Comparison of ENCODE assay signal across 14 cellular contexts in the genomic region with DNA sequence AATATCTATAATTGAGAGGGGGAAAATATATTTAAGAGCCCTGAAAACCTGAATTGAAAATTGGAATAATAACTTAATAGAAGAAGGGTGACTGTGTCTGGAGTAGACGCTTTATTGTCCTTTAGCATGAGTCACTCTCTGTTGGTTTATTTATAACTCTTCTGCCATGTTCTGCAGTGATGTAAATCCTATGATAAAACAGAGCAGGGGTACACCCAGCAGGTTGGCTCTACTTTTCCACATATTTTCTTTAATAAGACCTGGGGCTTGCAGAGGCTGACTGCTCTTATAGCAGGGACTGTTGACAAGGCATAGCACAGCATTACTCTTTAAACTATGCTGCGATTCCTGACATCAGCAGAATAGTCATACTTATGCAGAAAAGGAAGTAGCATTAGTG.
DNase-seq lines count a peak whose midpoint lies in the region; ATAC-seq, FAIRE-seq and TF ChIP-seq lines count a peak whose summit lies in the region.
"Had no signal": no experiment of that assay in that cellular context is flagged by ENCODE, and none has a peak within 500 bp of the region (broad histone marks: within the 10 kb centered on the region; RNA-seq: fewer than 3 reads in every experiment).

No MANE protein-coding gene starts in this region.

- TF ChIP-seq RAD21 in K562 (CRISPR knock-in tag; conservative IDR thresholded peaks at IDR 0.05 in 1 of 2, IDR thresholded peaks at IDR 0.05 in 1 of 2) = no peak

- H3K27ac Mint-ChIP-seq in naive thymus-derived CD4-positive, alpha-beta T cell = no peak overlapping the region

- TF ChIP-seq POLR2A in K562 (conservative IDR thresholded peaks at IDR 0.05) = no peak

- H3K9ac ChIP-seq in K562 (ENCODE audit: insufficient read depth in 1 of 2, low read depth in 2 of 2, low read length in 2 of 2) = no peak overlapping the region

- no peak for TF ChIP-seq CTCF in K562 (IDR thresholded peaks at IDR 0.05 in 2 of 3, conservative IDR thresholded peaks at IDR 0.05 in 1 of 3; ENCODE audit: insufficient read depth in 2 of 3, low read depth in 1 of 3, low read length in 3 of 3)

- no peaks in the 10 kb centered on the region for H3K4me1 ChIP-seq in K562 (replicated peaks in 1 of 2; ENCODE audit: control insufficient read depth in 2 of 2, insufficient read depth in 2 of 2, low read length in 2 of 2)
- H3K4me1 ChIP-seq in naive thymus-derived CD4-positive, alpha-beta T cell (ENCODE audit: control insufficient read depth in 2 of 2, insufficient read depth in 2 of 2, low read length in 2 of 2) = no peaks in the 10 kb centered on the region
- H3K4me1 ChIP-seq: foreskin keratinocyte, thyroid gland had no signal

- no peaks in the 10 kb centered on the region for H3K9me3 ChIP-seq in K562 (replicated peaks; ENCODE audit: control insufficient read depth, insufficient read depth, low read depth, low read length)
- no peaks in the 10 kb centered on the region for H3K9me3 ChIP-seq in naive thymus-derived CD4-positive, alpha-beta T cell (ENCODE audit: control insufficient read depth in 2 of 3, low read length in 3 of 3)
- H3K9me3 ChIP-seq: thyroid gland had no signal

- intact Hi-C loops in K562 (cut with micrococcal nuclease) = no loop called here
- intact Hi-C loops in naive thymus-derived CD4-positive, alpha-beta T cell (cut with micrococcal nuclease) = no loop called here

- in situ Hi-C loops in Caki2 (cut with HindIII; ENCODE audit: low pct_unique_long_range_greater_than_20kb, low sequenced_read_pairs) (no loop called here), K562 (cut with MboI) (no loop called here)

- no peak overlapping the region for H3K4me3 ChIP-seq in K562
- no peak overlapping the region for H3K4me3 ChIP-seq in naive thymus-derived CD4-positive, alpha-beta T cell (ENCODE audit: low read length)
- H3K4me3 ChIP-seq: thyroid gland had no signal

- no peaks in the 10 kb centered on the region for H3K79me2 ChIP-seq in K562 (ENCODE audit: control insufficient read depth, insufficient read depth, low read length)

- POLR2A ChIA-PET in K562 (lab: Yijun Ruan, JAX) = no interaction called here
- POLR2A ChIA-PET in naive thymus-derived CD4-positive, alpha-beta T cell (lab: Charles Lee) = no interaction called here

- no peaks in the 10 kb centered on the region for H4K20me1 ChIP-seq in K562 (replicated peaks; ENCODE audit: control insufficient read depth, insufficient read depth, low read length)

- no peaks in the 10 kb centered on the region for H3K36me3 ChIP-seq in K562 (ENCODE audit: control insufficient read depth, insufficient read depth, low read length)
- H3K36me3 ChIP-seq in naive thymus-derived CD4-positive, alpha-beta T cell (ENCODE audit: control insufficient read depth in 2 of 3, insufficient read depth in 3 of 3, low read length in 3 of 3) = no peaks in the 10 kb centered on the region
- H3K36me3 ChIP-seq: thyroid gland had no signal

- H3K4me1 Mint-ChIP-seq in naive thymus-derived CD4-positive, alpha-beta T cell = no peaks in the 10 kb centered on the region

- DNase-seq in Caki2 (ENCODE audit: low read depth) (peak; percentile 65), MV-4-11 (lab: John Stamatoyannopoulos, UW) (peak; percentile 47), K562 (ENCODE audit: extremely low read depth in 1 of 4, low spot score in 3 of 4) (no peak), nucleus accumbens (lab: John Stamatoyannopoulos, UW) (no peak), HT-29 (ENCODE audit: low spot score) (no peak), NCI-H1417 (lab: John Stamatoyannopoulos, UW) (no peak)
- no peak for DNase-seq in naive thymus-derived CD4-positive, alpha-beta T cell
- DNase-seq: activated CD4-positive, alpha-beta T cell treated with anti-CD3 and anti-CD28 coated beads, Interleukin-2, amount 50 U/mL, for 1 hour; foreskin keratinocyte; NCI-H1417 treated with DMSO at 0.1 percent for 48 hours; NCI-H524; T1000; thyroid gland had no signal

- H3K4me3 Mint-ChIP-seq in naive thymus-derived CD4-positive, alpha-beta T cell = no peak overlapping the region

- BruUV-seq in K562 (replicated peaks; lab: Mats Ljungman, UMichigan) = no TSS peak

- TF ChIP-seq EP300 in K562 (IDR thresholded peaks at IDR 0.05; ENCODE audit: low read length) = no peak

- no peak overlapping the region for H2AFZ ChIP-seq in K562 (ENCODE audit: low read depth, low read length)

- ATAC-seq in K562 = no peak
- peak; percentile 31 for ATAC-seq in naive thymus-derived CD4-positive, alpha-beta T cell
- ATAC-seq in GM21390 (IDR thresholded peaks at IDR 0.05; ENCODE audit: unreplicated experiment) = no peak
- ATAC-seq: foreskin keratinocyte had no signal

- 8% methylated on average over 2 of the region's 2 CpGs for WGBS in K562 (ENCODE audit: insufficient coverage, low coverage, missing lambda C conversion rate)

- peaks cover 0 to 11% (median 0%) of the 10 kb centered on the region in 11 donors for H3K9me3 Mint-ChIP-seq in naive thymus-derived CD4-positive, alpha-beta T cell

- H3K36me3 Mint-ChIP-seq in naive thymus-derived CD4-positive, alpha-beta T cell = no peaks in the 10 kb centered on the region

- no peaks in the 10 kb centered on the region for H3K27me3 ChIP-seq in K562 (ENCODE audit: control insufficient read depth in 2 of 2, insufficient read depth in 2 of 2, low read length in 2 of 2)
- no peaks in the 10 kb centered on the region for H3K27me3 ChIP-seq in naive thymus-derived CD4-positive, alpha-beta T cell (ENCODE audit: control insufficient read depth in 2 of 2, insufficient read depth in 2 of 2, low read length in 2 of 2)
- H3K27me3 ChIP-seq: foreskin keratinocyte, thyroid gland had no signal

- CTCF ChIA-PET in K562 (lab: Yijun Ruan, JAX; ENCODE audit: low intra/inter-chr PET ratio) = no interaction called here
- CTCF ChIA-PET in naive thymus-derived CD4-positive, alpha-beta T cell (lab: Charles Lee) = no interaction called here

- no peaks in the 10 kb centered on the region for H3K9me1 ChIP-seq in K562 (ENCODE audit: control insufficient read depth, insufficient read depth, low read length)

- H3K4me2 ChIP-seq in K562 (ENCODE audit: insufficient read depth, low read length) = no peak overlapping the region

- FAIRE-seq in K562 (lab: Jason Lieb, UNC) = no peak

- no peaks in the 10 kb centered on the region for H3K27me3 Mint-ChIP-seq in naive thymus-derived CD4-positive, alpha-beta T cell

- H3K27ac ChIP-seq in K562 (ENCODE audit: extremely low read depth, low read depth, low read length) = no peak overlapping the region
- no peak overlapping the region for H3K27ac ChIP-seq in naive thymus-derived CD4-positive, alpha-beta T cell (ENCODE audit: low read depth, low read length)
- H3K27ac ChIP-seq: foreskin keratinocyte, thyroid gland had no signal

TF ChIP-seq in K562, 482 proteins besides CTCF, POLR2A, EP300 and RAD21:
- no peak for TF ChIP-seq C11orf30 (IDR thresholded peaks at IDR 0.05; ENCODE audit: low read depth)
- 0 out of 2 replicates have a peak, but pooled peaks have one; percentile 27 for TF ChIP-seq MEF2A (IDR thresholded peaks at IDR 0.05; ENCODE audit: control insufficient read depth, low read depth, low read length)

Comparison
In these comparisons a context has a peak if more than half of its experiments do, and no peak if none do; other contexts are left out.
1. DNase-seq: peak in Caki2 (single experiment) and MV-4-11 (single experiment); none in K562 (0 of 4), naive thymus-derived CD4-positive, alpha-beta T cell (0 of 9), nucleus accumbens (0 of 56), HT-29 (single experiment) and NCI-H1417 (0 of 3).